10 cellular contexts compared by ENCODE assay signal in genomic region chr3:10395671-10396070, GRCh38.
DNase-seq lines count a peak whose midpoint lies in the region; TF ChIP-seq lines count a peak whose summit lies in the region.
"Had no signal": no experiment of that assay in that cellular context is flagged by ENCODE, and none has a peak within 500 bp of the region (broad histone marks: within the 10 kb centered on the region; RNA-seq: fewer than 3 reads in every experiment).

No MANE protein-coding gene starts in this region.

- WGBS in thymus: 3% methylated on average over 4 of the region's 4 CpGs

- no peaks in the 10 kb centered on the region for H3K4me1 Mint-ChIP-seq in MCF 10A (ENCODE audit: insufficient read depth, unreplicated experiment)
- H3K4me1 Mint-ChIP-seq: brain had no signal

- intact Hi-C loops in MCF 10A (cut with micrococcal nuclease): no loop called here

- H3K4me3 ChIP-seq in OCI-LY1 (ENCODE audit: low read depth, low read length, poor library complexity, severe bottlenecking) (no peak overlapping the region), thymus (ENCODE audit: low read length) (no peak overlapping the region)

- no peaks in the 10 kb centered on the region for H3K9me2 ChIP-seq in OCI-LY1 (ENCODE audit: low read depth, low read length)

- 0 out of 2 replicates have a peak, but pooled peaks cover 2% of the 10 kb centered on the region for H3F3A ChIP-seq in OCI-LY1 (ENCODE audit: insufficient read depth, low read length)

- H3K4me1 ChIP-seq in OCI-LY1 (ENCODE audit: insufficient read depth, low read length, severe bottlenecking): peaks cover 42% of the 10 kb centered on the region
- peaks cover 25% of the 10 kb centered on the region for H3K4me1 ChIP-seq in thymus (ENCODE audit: control insufficient read depth, insufficient read depth, low read length)
- H3K4me1 ChIP-seq: BE2C had no signal

- H3K9me3 ChIP-seq in OCI-LY1 (ENCODE audit: low read length) (no peaks in the 10 kb centered on the region), thymus (ENCODE audit: control insufficient read depth) (peaks cover 1% of the 10 kb centered on the region)
- H3K9me3 ChIP-seq: BE2C had no signal

- H3K27me3 Mint-ChIP-seq in MCF 10A (ENCODE audit: insufficient read depth, unreplicated experiment): no peaks in the 10 kb centered on the region

- TF ChIP-seq CTCF in OCI-LY1 (IDR thresholded peaks at IDR 0.05; ENCODE audit: low read length) (no peak), MCF 10A (IDR thresholded peaks at IDR 0.05; ENCODE audit: unreplicated experiment) (no peak)

- CTCF ChIA-PET in MCF 10A (lab: Yijun Ruan, JAX): no interaction called here

- peak; percentile 7 for DNase-seq in stimulated activated CD4-positive, alpha-beta T cell treated with anti-CD3 and anti-CD28 coated beads, Interleukin-12 subunit alpha, Interleukin-12 subunit beta, amount 100 ng/mL, for 4 hours
- DNase-seq in stimulated activated CD4-positive, alpha-beta T cell treated with anti-CD3 and anti-CD28 coated beads, Interleukin-4, amount 100 ng/mL, for 24 hours: no peak
- DNase-seq in MCF 10A (ENCODE audit: unreplicated experiment) (peak; percentile 18), ureter (ENCODE audit: low spot score) (no peak), hippocampal formation (lab: John Stamatoyannopoulos, UW) (no peak), midbrain (lab: John Stamatoyannopoulos, UW) (no peak)
- DNase-seq: BE2C had no signal

- H3K9me3 Mint-ChIP-seq in MCF 10A (ENCODE audit: unreplicated experiment): no peaks in the 10 kb centered on the region
- H3K9me3 Mint-ChIP-seq: brain had no signal

- no peaks in the 10 kb centered on the region for H3K27me3 ChIP-seq in OCI-LY1 (ENCODE audit: insufficient read depth, low read length)
- H3K27me3 ChIP-seq in thymus (ENCODE audit: control insufficient read depth, insufficient read depth): no peaks in the 10 kb centered on the region
- H3K27me3 ChIP-seq: BE2C had no signal

- POLR2A ChIA-PET in MCF 10A (lab: Yijun Ruan, JAX): no interaction called here

- no peak overlapping the region for H3K4me3 Mint-ChIP-seq in MCF 10A (ENCODE audit: unreplicated experiment)
- H3K4me3 Mint-ChIP-seq: brain had no signal

- H3K27ac ChIP-seq in OCI-LY1 (ENCODE audit: low read depth, low read length, poor library complexity, severe bottlenecking) (peak overlapping the region; percentile 80), thymus (ENCODE audit: low read depth) (peak overlapping the region; percentile 70)

- no TSS peak for BruUV-seq in MCF 10A (replicated peaks; lab: Mats Ljungman, UMichigan)

- H3K27ac Mint-ChIP-seq in MCF 10A (ENCODE audit: low read depth, unreplicated experiment): no peak overlapping the region

- no peaks in the 10 kb centered on the region for H3K79me2 ChIP-seq in OCI-LY1 (ENCODE audit: insufficient read depth, low read length)

- H3K36me3 Mint-ChIP-seq in MCF 10A (ENCODE audit: insufficient read depth, unreplicated experiment): no peaks in the 10 kb centered on the region

- no peaks in the 10 kb centered on the region for H3K36me3 ChIP-seq in OCI-LY1 (ENCODE audit: insufficient read depth, low read length)
- H3K36me3 ChIP-seq in thymus (ENCODE audit: control insufficient read depth, insufficient read depth): no peaks in the 10 kb centered on the region
- H3K36me3 ChIP-seq: BE2C had no signal

- no peak overlapping the region for H2AFZ ChIP-seq in OCI-LY1 (ENCODE audit: low read length)

- H4K20me1 ChIP-seq in OCI-LY1 (ENCODE audit: insufficient read depth, low read length): no peaks in the 10 kb centered on the region

- H3K4me2 ChIP-seq in OCI-LY1 (ENCODE audit: low read length): peak overlapping the region; percentile 53

- peak overlapping the region; percentile 33; the same call in 1 of the 2 replicates for H3K9ac ChIP-seq in OCI-LY1 (ENCODE audit: low read length)

Comparison
In these comparisons a context has a peak if more than half of its experiments do, and no peak if none do; other contexts are left out.
1. DNase-seq: peak in stimulated activated CD4-positive, alpha-beta T cell treated with anti-CD3 and anti-CD28 coated beads, Interleukin-12 subunit alpha, Interleukin-12 subunit beta, amount 100 ng/mL, for 4 hours (single experiment) and MCF 10A (single experiment); none in stimulated activated CD4-positive, alpha-beta T cell treated with anti-CD3 and anti-CD28 coated beads, Interleukin-4, amount 100 ng/mL, for 24 hours (single experiment), ureter (single experiment), hippocampal formation (0 of 2) and midbrain (single experiment).